In genomic region chr2:108414256-108414876, GRCh38 we compare ENCODE assay signal across 17 cellular contexts. TPM values are rescaled to one million over a fixed set of nuclear protein-coding genes. Genes with fewer than 3 reads are reported as not detected.
"Had no signal": no experiment of that assay in that cellular context is flagged by ENCODE, and none has a peak within 500 bp of the region (broad histone marks: within the 10 kb centered on the region; RNA-seq: fewer than 3 reads in every experiment).

No MANE protein-coding gene starts in this region.

- ATAC-seq: right cardiac atrium, T-helper 17 cell had no signal

- DNase-seq: activated B cell treated with CpG ODN at 0.5 μM for 24 hours; activated CD4-positive, alpha-beta T cell treated with anti-CD3 and anti-CD28 coated beads, Interleukin-2, amount 10 ng/mL, durations not matched to agents 7 days and 5 days; activated CD8-positive, alpha-beta memory T cell treated with anti-CD3 and anti-CD28 coated beads, Interleukin-2, amount 50 U/mL, for 48 hours; activated gamma-delta T cell treated with Interleukin-2 at 50 U/mL for 16 hours; activated T-cell treated with anti-CD3 and anti-CD28 coated beads, Interleukin-2, amount 50 U/mL, for 72 hours; amniotic stem cell; central memory CD4-positive, alpha-beta T cell; colonic mucosa; foreskin melanocyte; right cardiac atrium; stimulated activated naive CD8-positive, alpha-beta T cell treated with anti-CD3 and anti-CD28 coated beads, Interleukin-15, Interleukin-2, amounts not matched to agents 100 U/mL and 50 U/mL, for 24 hours; T-helper 17 cell; trophoblast cell had no signal

- H3K9me3 ChIP-seq: colonic mucosa, esophagus muscularis mucosa, prostate gland had no signal

- H3K27ac ChIP-seq: colonic mucosa, esophagus muscularis mucosa, prostate gland had no signal

- H3K36me3 ChIP-seq: colonic mucosa, esophagus muscularis mucosa, prostate gland had no signal

- H3K4me2 ChIP-seq: smooth muscle cell had no signal

- H3K4me3 ChIP-seq: colonic mucosa, esophagus muscularis mucosa, prostate gland, smooth muscle cell had no signal

- H3K27me3 ChIP-seq: colonic mucosa, esophagus muscularis mucosa had no signal

- H3K4me1 ChIP-seq: colonic mucosa, esophagus muscularis mucosa, prostate gland had no signal

RNA-seq across cellular contexts. Expression of gene SULT1C4, which starts 36.6 kb away (rescaled TPM):
- total RNA-seq: activated B cell treated with CpG ODN at 0.5 μM for 24 hours; activated CD4-positive, alpha-beta T cell treated with anti-CD3 and anti-CD28 coated beads, Interleukin-2, amount 10 ng/mL, durations not matched to agents 7 days and 5 days; activated T-cell treated with anti-CD3 and anti-CD28 coated beads, Interleukin-2, amount 50 U/mL, for 72 hours had no signal
- polyA plus RNA-seq: neural cell had no signal
